In the genomic region with DNA sequence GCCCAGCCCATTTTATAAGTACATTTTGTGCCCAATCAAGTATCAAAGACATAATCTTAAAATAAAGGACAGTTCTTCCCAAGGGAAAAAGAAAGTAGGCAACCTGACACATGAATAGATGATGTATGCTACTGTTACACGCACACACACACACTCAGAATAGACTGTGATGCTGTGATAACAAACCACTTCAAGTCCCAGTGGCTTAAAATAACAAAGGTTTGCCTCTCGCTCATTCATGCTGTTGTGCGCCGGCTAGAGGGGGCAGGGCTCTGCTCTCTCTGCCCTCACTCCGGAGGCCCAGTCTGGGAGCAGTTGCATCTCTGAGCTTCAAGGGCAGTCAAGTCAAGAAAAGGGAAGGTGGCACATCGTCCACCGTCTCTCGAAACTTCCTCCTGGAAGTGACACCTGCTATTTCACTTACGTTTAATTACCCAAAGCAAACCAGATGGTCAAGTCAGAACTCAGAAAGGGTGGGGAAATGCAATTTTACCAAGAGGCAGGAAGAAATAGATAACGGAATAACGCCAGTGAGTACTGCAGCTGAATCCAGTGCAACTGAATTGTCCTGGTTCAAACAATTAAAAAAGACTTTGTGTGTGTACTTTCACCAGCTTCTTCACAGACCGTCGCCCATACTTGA, we compare ENCODE assay signal across 8 cellular contexts. TPM values are rescaled to one million over a fixed set of nuclear protein-coding genes. Genes with fewer than 3 reads are reported as not detected.
DNase-seq lines count a peak whose midpoint lies in the region; ATAC-seq and TF ChIP-seq lines count a peak whose summit lies in the region.

No MANE protein-coding gene starts in this region.

- H3K4me3 ChIP-seq in iPS-18c (ENCODE audit: insufficient read depth, low read depth, low read length) (0 out of 2 replicates have a peak overlapping the region, but pooled peaks have one; percentile 4), uterus (no peak overlapping the region)

- intact Hi-C loops in uterus (cut with DNase I; ENCODE audit: low total_unique reads): no loop called here

- H3K9me3 ChIP-seq in iPS-18c (ENCODE audit: control insufficient read depth, insufficient read depth, low read length) (no peaks in the 10 kb centered on the region), uterus (no peaks in the 10 kb centered on the region)

- H3K9me3 Mint-ChIP-seq in T-helper 2 cell treated with Interferon-gamma antibody and Interleukin-4, amounts not matched to agents 5 μg/mL and 100 μg/mL, for 36 hours: no peaks in the 10 kb centered on the region

- TF ChIP-seq POLR2A in uterus (IDR thresholded peaks at IDR 0.05): no peak

- H3K4me1 ChIP-seq in uterus: peaks cover under 1% of the 10 kb centered on the region in 2 donors

- ATAC-seq in GM18502 (IDR thresholded peaks at IDR 0.05; ENCODE audit: poor library complexity, unreplicated experiment): peak; percentile 84
- peak; percentile 85 for ATAC-seq in GM21717 (IDR thresholded peaks at IDR 0.05; ENCODE audit: unreplicated experiment)

- H3K4me3 Mint-ChIP-seq in T-helper 2 cell treated with Interferon-gamma antibody and Interleukin-4, amounts not matched to agents 5 μg/mL and 100 μg/mL, for 36 hours: peak overlapping the region; percentile 75

- DNase-seq in KG1 (lab: John Stamatoyannopoulos, UW) (peak; percentile 77), uterus (no peak), AG08395 (ENCODE audit: low spot score) (no peak)
- DNase-seq in T-helper 2 cell treated with Interferon-gamma antibody and Interleukin-4, amounts not matched to agents 5 μg/mL and 100 μg/mL, for 36 hours (ENCODE audit: low spot score): peak; percentile 69
- no peak for DNase-seq in activated CD8-positive, alpha-beta memory T cell treated with anti-CD3 and anti-CD28 coated beads, Interleukin-2, amount 50 U/mL, for 4 hours

- H3K27ac Mint-ChIP-seq in T-helper 2 cell treated with Interferon-gamma antibody and Interleukin-4, amounts not matched to agents 5 μg/mL and 100 μg/mL, for 36 hours: peak overlapping the region; percentile 66

- H3K36me3 ChIP-seq in uterus: no peaks in the 10 kb centered on the region

- H3K27me3 Mint-ChIP-seq in T-helper 2 cell treated with Interferon-gamma antibody and Interleukin-4, amounts not matched to agents 5 μg/mL and 100 μg/mL, for 36 hours (ENCODE audit: low read depth): no peaks in the 10 kb centered on the region

- no peaks in the 10 kb centered on the region for H3K36me3 Mint-ChIP-seq in T-helper 2 cell treated with Interferon-gamma antibody and Interleukin-4, amounts not matched to agents 5 μg/mL and 100 μg/mL, for 36 hours (ENCODE audit: low read depth)

- peaks cover 33% of the 10 kb centered on the region for H3K4me1 Mint-ChIP-seq in T-helper 2 cell treated with Interferon-gamma antibody and Interleukin-4, amounts not matched to agents 5 μg/mL and 100 μg/mL, for 36 hours (ENCODE audit: low read depth)

- H3K27me3 ChIP-seq in uterus: no peaks in the 10 kb centered on the region

- peak overlapping the region; percentile 32 to 72 for H3K27ac ChIP-seq in uterus

- no peak for TF ChIP-seq CTCF in uterus (IDR thresholded peaks at IDR 0.05)

RNA-seq across cellular contexts. Expression of gene ANKRD33B, which starts 43.3 kb away (rescaled TPM):
- total RNA-seq in uterus: 10 to 100 TPM in 1 of 4 donors, 1 to 10 TPM in 3; 2.1 to 24.1 (median 7.6) TPM

Comparison
In these comparisons a context has a peak if more than half of its experiments do, and no peak if none do; other contexts are left out.
1. DNase-seq: peak in KG1 (single experiment) and T-helper 2 cell treated with Interferon-gamma antibody and Interleukin-4, amounts not matched to agents 5 μg/mL and 100 μg/mL, for 36 hours (single experiment); none in uterus (0 of 2), activated CD8-positive, alpha-beta memory T cell treated with anti-CD3 and anti-CD28 coated beads, Interleukin-2, amount 50 U/mL, for 4 hours (single experiment) and AG08395 (single experiment).